ENCODE assay signal across 17 cellular contexts in genomic region chr16:16052916-16053315, GRCh38.
"Had no signal": no experiment of that assay in that cellular context is flagged by ENCODE, and none has a peak within 500 bp of the region (broad histone marks: within the 10 kb centered on the region; RNA-seq: fewer than 3 reads in every experiment).

No MANE protein-coding gene starts in this region.

- DNase-seq: activated CD4-positive, alpha-beta memory T cell treated with anti-CD3 and anti-CD28 coated beads, Interleukin-2, amount 10 ng/mL, durations not matched to agents 7 days and 5 days; activated CD4-positive, alpha-beta T cell treated with anti-CD3 and anti-CD28 coated beads for 36 hours; activated naive CD4-positive, alpha-beta T cell; activated T-cell treated with anti-CD3 and anti-CD28 coated beads, Interleukin-2, amount 50 U/mL, for 72 hours; foreskin keratinocyte; heart right ventricle; left ventricle myocardium superior; mesendoderm; occipital lobe; stimulated activated CD4-positive, alpha-beta T cell treated with anti-CD3 and anti-CD28 coated beads, Interleukin-12 subunit alpha, Interleukin-12 subunit beta, amount 100 ng/mL, for 4 hours; stimulated activated naive CD4-positive, alpha-beta T cell treated with Interleukin-2 at 50 U/mL for 16 hours; T1000; upper lobe of right lung had no signal

- ATAC-seq: activated CD4-positive, alpha-beta T cell treated with anti-CD3 and anti-CD28 coated beads for 36 hours; activated T-cell treated with anti-CD3 and anti-CD28 coated beads, Interleukin-2, amount 50 U/mL, for 72 hours; foreskin keratinocyte; heart right ventricle; left ventricle myocardium superior; sciatic nerve; upper lobe of right lung had no signal

- H3K9me3 ChIP-seq: heart right ventricle, prostate gland, suprapubic skin, upper lobe of right lung had no signal

- H3K4me1 ChIP-seq: foreskin keratinocyte, prostate gland, suprapubic skin, upper lobe of right lung had no signal

- H3K27me3 ChIP-seq: foreskin keratinocyte, heart right ventricle, suprapubic skin, upper lobe of right lung had no signal

- H3K4me3 ChIP-seq: heart right ventricle, prostate gland, suprapubic skin, upper lobe of right lung had no signal

- H3K27ac ChIP-seq: foreskin keratinocyte, heart right ventricle, prostate gland, suprapubic skin, upper lobe of right lung, VCaP had no signal
